In genomic region chr18:31100598-31101147, GRCh38 we compare ENCODE assay signal across 10 cellular contexts. TPM values are rescaled to one million over a fixed set of nuclear protein-coding genes. Genes with fewer than 3 reads are reported as not detected.
DNase-seq lines count a peak whose midpoint lies in the region; ATAC-seq and TF ChIP-seq lines count a peak whose summit lies in the region.
"Had no signal": no experiment of that assay in that cellular context is flagged by ENCODE, and none has a peak within 500 bp of the region (broad histone marks: within the 10 kb centered on the region; RNA-seq: fewer than 3 reads in every experiment).

No MANE protein-coding gene starts in this region.

- no peaks in the 10 kb centered on the region for H3K9me3 ChIP-seq in Panc1 (ENCODE audit: control insufficient read depth, insufficient read depth, low read depth, low read length)

- in situ Hi-C loops in Panc1 (cut with HindIII; ENCODE audit: low pct_unique_long_range_greater_than_20kb, low sequenced_read_pairs), result no loop called here

- H3K27me3 Mint-ChIP-seq in nephron progenitor cell (ENCODE audit: low read depth, poor library complexity), result no peaks in the 10 kb centered on the region

- TF ChIP-seq CTCF in 22Rv1 (IDR thresholded peaks at IDR 0.05) (no peak), Panc1 (IDR thresholded peaks at IDR 0.05) (no peak), foreskin keratinocyte (conservative IDR thresholded peaks at IDR 0.05) (no peak), nephron progenitor cell (IDR thresholded peaks at IDR 0.05) (no peak)

- no peaks in the 10 kb centered on the region for H3K4me1 ChIP-seq in Panc1 (ENCODE audit: control insufficient read depth, insufficient read depth, low read length)
- H3K4me1 ChIP-seq in foreskin keratinocyte, result peaks cover 31% of the 10 kb centered on the region
- H3K4me1 ChIP-seq: BLaER1 had no signal

- peak overlapping the region; percentile 86 for H3K27ac Mint-ChIP-seq in nephron progenitor cell

- peaks cover 25% of the 10 kb centered on the region for H3K36me3 Mint-ChIP-seq in nephron progenitor cell (ENCODE audit: low read depth)

- DNase-seq in Panc1 (ENCODE audit: low read depth, low spot score) (no peak), foreskin keratinocyte (peak in 1 of 2 donors; percentile 37), nephron progenitor cell (peak; percentile 55), NCI-H1105 treated with DMSO at 0.1 percent for 48 hours (lab: John Stamatoyannopoulos, UW) (no peak), inferior parietal cortex (ENCODE audit: extremely low spot score) (no peak), NCI-H774 (lab: John Stamatoyannopoulos, UW) (no peak), NCI-H2196 treated with DMSO at 0.1 percent for 48 hours (lab: John Stamatoyannopoulos, UW; ENCODE audit: unreplicated experiment) (no peak)
- DNase-seq: activated CD4-positive, alpha-beta T cell treated with anti-CD3 and anti-CD28 coated beads, Interleukin-2, amount 50 U/mL, for 1 hour had no signal

- H3K9me3 Mint-ChIP-seq in nephron progenitor cell, result peaks cover 6% of the 10 kb centered on the region

- H3K27ac ChIP-seq in 22Rv1, result peak overlapping the region; percentile 69; the same call in 1 of the 2 replicates
- H3K27ac ChIP-seq in Panc1 (ENCODE audit: low read length), result no peak overlapping the region
- peak overlapping the region; percentile 95 for H3K27ac ChIP-seq in foreskin keratinocyte
- H3K27ac ChIP-seq: BLaER1 had no signal

- peak overlapping the region; percentile 37 to 39 for H3K4me3 ChIP-seq in Panc1 (ENCODE audit: low read depth in 2 of 2, low read length in 2 of 2)
- H3K4me3 ChIP-seq: BLaER1 had no signal

- intact Hi-C loops in Panc1 (cut with micrococcal nuclease; ENCODE audit: unreplicated experiment), result no loop called here

- no TSS peak for BruUV-seq in Panc1 (replicated peaks; lab: Mats Ljungman, UMichigan)

- H3K4me3 Mint-ChIP-seq in nephron progenitor cell, result peak overlapping the region; percentile 90

- H3K27me3 ChIP-seq in Panc1 (ENCODE audit: control insufficient read depth, insufficient read depth, low read length) (peaks cover 2% of the 10 kb centered on the region; the same call in 1 of the 2 replicates), foreskin keratinocyte (no peaks in the 10 kb centered on the region)
- H3K27me3 ChIP-seq: BLaER1 had no signal

- ATAC-seq in Panc1 (no peak), foreskin keratinocyte (no peak)

- H3K4me1 Mint-ChIP-seq in nephron progenitor cell, result peaks cover 59% of the 10 kb centered on the region

- CTCF ChIA-PET in Panc1 (lab: Charles Lee), result no interaction called here

- POLR2A ChIA-PET in Panc1 (lab: Charles Lee), result no interaction called here

- no peaks in the 10 kb centered on the region; the same call in 1 of the 2 replicates for H3K36me3 ChIP-seq in Panc1 (ENCODE audit: control insufficient read depth, insufficient read depth, low read length)
- H3K36me3 ChIP-seq: BLaER1 had no signal

RNA-seq across cellular contexts. Expression of gene DSC2, which starts 1.5 kb away (rescaled TPM):
- total RNA-seq in Panc1 (2021; ENCODE audit: unreplicated experiment), result 2.7 TPM
- 0.98 TPM for polyA plus RNA-seq in Panc1 (2012; ENCODE audit: insufficient read length)
- 31.4 and 31.5 TPM in 2 replicates for total RNA-seq in foreskin keratinocyte
- polyA plus RNA-seq in foreskin keratinocyte, result 6.6 and 7.3 TPM in 2 replicates

RNA-seq across cellular contexts. Expression of gene DSC3, which starts 58.1 kb away (rescaled TPM):
- total RNA-seq in Panc1 (2021; ENCODE audit: unreplicated experiment), result 0.23 TPM
- 0.31 TPM for polyA plus RNA-seq in Panc1 (2012; ENCODE audit: insufficient read length)
- 136 and 140 TPM in 2 replicates for total RNA-seq in foreskin keratinocyte
- polyA plus RNA-seq in foreskin keratinocyte, result 23.4 and 27.8 TPM in 2 replicates

Comparison
In these comparisons a context has a peak if more than half of its experiments do, and no peak if none do; other contexts are left out.
1. RNA of gene DSC3, which starts 58.1 kb away (total RNA-seq): 136 to 140 TPM in foreskin keratinocyte; 0.23 TPM in Panc1 (single experiment); every median in the first group is over 100 times any median in the second.